Comparison of ENCODE assay signal across 1 cellular context in genomic region chr20:50413088-50413500, GRCh38.
TF ChIP-seq lines count a peak whose summit lies in the region.

No MANE protein-coding gene starts in this region.

TF ChIP-seq in HepG2, 621 proteins besides CTCF, POLR2A, EP300 and RAD21 (continued from another document and continues in another):
- no peak for TF ChIP-seq ZBTB40 (IDR thresholded peaks at IDR 0.05)
- TF ChIP-seq ZBTB40 (CRISPR knock-in tag; IDR thresholded peaks at IDR 0.05), result no peak
- TF ChIP-seq ZBTB7B (CRISPR knock-in tag; IDR thresholded peaks at IDR 0.05), result no peak
- no peak for TF ChIP-seq CHD4 (IDR thresholded peaks at IDR 0.05; ENCODE audit: borderline replicate concordance, low read length)
- TF ChIP-seq JUND (CRISPR knock-in tag; IDR thresholded peaks at IDR 0.05), result no peak
- no peak for TF ChIP-seq ZNF740 (CRISPR knock-in tag; IDR thresholded peaks at IDR 0.05)
- no peak for TF ChIP-seq NR0B2 (CRISPR knock-in tag; IDR thresholded peaks at IDR 0.05)
- TF ChIP-seq PAWR (CRISPR knock-in tag; IDR thresholded peaks at IDR 0.05; ENCODE audit: borderline replicate concordance), result no peak
- no peak for TF ChIP-seq ARID3A (IDR thresholded peaks at IDR 0.05; ENCODE audit: low read depth, low read length)
- TF ChIP-seq RCOR2 (CRISPR knock-in tag; IDR thresholded peaks at IDR 0.05), result peak; percentile 98; the same call in 1 of the 2 replicates
- TF ChIP-seq TEF (CRISPR knock-in tag; IDR thresholded peaks at IDR 0.05), result no peak
- no peak for TF ChIP-seq RFXAP (CRISPR knock-in tag; IDR thresholded peaks at IDR 0.05; ENCODE audit: borderline replicate concordance)
- TF ChIP-seq FOXC1 (CRISPR knock-in tag; IDR thresholded peaks at IDR 0.05; ENCODE audit: borderline replicate concordance), result no peak
- no peak for TF ChIP-seq CREB1 (IDR thresholded peaks at IDR 0.05)
- no peak for TF ChIP-seq CREB1 (CRISPR knock-in tag; IDR thresholded peaks at IDR 0.05)
- TF ChIP-seq ZBTB37 (CRISPR knock-in tag; IDR thresholded peaks at IDR 0.05), result no peak
- no peak for TF ChIP-seq ZNF83 (CRISPR knock-in tag; IDR thresholded peaks at IDR 0.05; ENCODE audit: borderline replicate concordance)
- TF ChIP-seq ZNF251 (CRISPR knock-in tag; IDR thresholded peaks at IDR 0.05), result no peak
- TF ChIP-seq KDM1A (CRISPR knock-in tag; IDR thresholded peaks at IDR 0.05), result peak; percentile 99
- peak; percentile 32; the same call in 1 of the 2 replicates for TF ChIP-seq ARID5B (CRISPR knock-in tag; IDR thresholded peaks at IDR 0.05)
- no peak for TF ChIP-seq SCMH1 (CRISPR knock-in tag; IDR thresholded peaks at IDR 0.05; ENCODE audit: borderline replicate concordance)
- no peak for TF ChIP-seq ZBTB7A (CRISPR knock-in tag; IDR thresholded peaks at IDR 0.05)
- TF ChIP-seq ZNF891 (CRISPR knock-in tag; IDR thresholded peaks at IDR 0.05), result no peak
- no peak for TF ChIP-seq ZNF816 (CRISPR knock-in tag; IDR thresholded peaks at IDR 0.05; ENCODE audit: borderline replicate concordance)
- no peak for TF ChIP-seq ZNF136 (CRISPR knock-in tag; IDR thresholded peaks at IDR 0.05; ENCODE audit: low read depth)
- TF ChIP-seq ONECUT2 (CRISPR knock-in tag; IDR thresholded peaks at IDR 0.05), result no peak
- TF ChIP-seq ZBTB46 (CRISPR knock-in tag; IDR thresholded peaks at IDR 0.05; ENCODE audit: borderline replicate concordance), result no peak
- TF ChIP-seq ZNF577 (CRISPR knock-in tag; IDR thresholded peaks at IDR 0.05; ENCODE audit: borderline replicate concordance, low read depth), result no peak
- TF ChIP-seq ZNF776 (CRISPR knock-in tag; IDR thresholded peaks at IDR 0.05), result no peak
- TF ChIP-seq THAP11 (CRISPR knock-in tag; IDR thresholded peaks at IDR 0.05), result no peak
- TF ChIP-seq SRSF4 (IDR thresholded peaks at IDR 0.05; ENCODE audit: low read depth, low read length, poor library complexity, severe bottlenecking), result no peak
- TF ChIP-seq ATF2 (CRISPR knock-in tag; IDR thresholded peaks at IDR 0.05), result 0 out of 2 replicates have a peak, but pooled peaks have one; percentile 25
- no peak for TF ChIP-seq ZNF792 (CRISPR knock-in tag; IDR thresholded peaks at IDR 0.05)
- no peak for TF ChIP-seq PITX1 (CRISPR knock-in tag; IDR thresholded peaks at IDR 0.05)
- TF ChIP-seq PRPF4 (IDR thresholded peaks at IDR 0.05; ENCODE audit: low read depth, low read length, poor library complexity, severe bottlenecking), result no peak
- TF ChIP-seq TP53 (CRISPR knock-in tag; conservative IDR thresholded peaks at IDR 0.05), result no peak
- TF ChIP-seq HOMEZ (CRISPR knock-in tag; IDR thresholded peaks at IDR 0.05; ENCODE audit: low read depth), result no peak
- TF ChIP-seq WIZ (CRISPR knock-in tag; IDR thresholded peaks at IDR 0.05), result no peak
